Comparison of ENCODE assay signal across 8 cellular contexts in genomic region chr20:11891081-11891826, GRCh38. TPM values are rescaled to one million over a fixed set of nuclear protein-coding genes. Genes with fewer than 3 reads are reported as not detected.
DNase-seq lines count a peak whose midpoint lies in the region; ATAC-seq and TF ChIP-seq lines count a peak whose summit lies in the region.

No MANE protein-coding gene starts in this region.

- H3K36me3 Mint-ChIP-seq in T-helper 1 cell treated with Interleukin-12 subunit alpha and Interleukin-12 subunit beta and Interleukin-4 antibody, amounts not matched to agents 30 μg/mL and 1 μg/mL, for 36 hours (ENCODE audit: low read depth), result no peaks in the 10 kb centered on the region

- peak overlapping the region; percentile 83 for H3K4me3 Mint-ChIP-seq in T-helper 1 cell treated with Interleukin-12 subunit alpha and Interleukin-12 subunit beta and Interleukin-4 antibody, amounts not matched to agents 30 μg/mL and 1 μg/mL, for 36 hours

- H2AFZ ChIP-seq in IMR-90 (replicated peaks; ENCODE audit: low read length, poor library complexity), result peak overlapping the region; percentile 91

- H3K14ac ChIP-seq in IMR-90 (replicated peaks; ENCODE audit: low read depth, low read length), result peak overlapping the region; percentile 69

- H3K27ac ChIP-seq in IMR-90 (ENCODE audit: insufficient read depth, low read length) (peak overlapping the region; percentile 79), substantia nigra (ENCODE audit: low read depth, low read length, poor library complexity, severe bottlenecking) (peak overlapping the region; percentile 95)

- peak overlapping the region; percentile 65 for H2BK120ac ChIP-seq in IMR-90 (ENCODE audit: low read depth, low read length)

- no peak overlapping the region for H2AK5ac ChIP-seq in IMR-90 (ENCODE audit: low read depth, low read length)

- TF ChIP-seq CTCF in IMR-90 (conservative IDR thresholded peaks at IDR 0.05; ENCODE audit: low read depth, low read length), result no peak

- peak overlapping the region; percentile 77 for H2AK9ac ChIP-seq in IMR-90 (replicated peaks; ENCODE audit: low read depth, low read length, poor library complexity)

- TF ChIP-seq RAD21 in IMR-90 (IDR thresholded peaks at IDR 0.05; ENCODE audit: low read length), result no peak

- H3K4me1 Mint-ChIP-seq in T-helper 1 cell treated with Interleukin-12 subunit alpha and Interleukin-12 subunit beta and Interleukin-4 antibody, amounts not matched to agents 30 μg/mL and 1 μg/mL, for 36 hours (ENCODE audit: low read depth), result peaks cover 21% of the 10 kb centered on the region

- peak overlapping the region; percentile 80 for H3K4me2 ChIP-seq in IMR-90 (ENCODE audit: low read depth, low read length)

- H4K5ac ChIP-seq in IMR-90 (ENCODE audit: low read depth, low read length), result no peak overlapping the region; the same call in 1 of the 2 replicates

- H3K36me3 ChIP-seq in IMR-90 (ENCODE audit: control insufficient read depth, insufficient read depth, low read length) (no peaks in the 10 kb centered on the region), endocrine pancreas (ENCODE audit: control insufficient read depth, insufficient read depth, low read length) (no peaks in the 10 kb centered on the region)

- no peak overlapping the region for H2BK20ac ChIP-seq in IMR-90 (ENCODE audit: low read depth, low read length)

- H3K27me3 Mint-ChIP-seq in T-helper 1 cell treated with Interleukin-12 subunit alpha and Interleukin-12 subunit beta and Interleukin-4 antibody, amounts not matched to agents 30 μg/mL and 1 μg/mL, for 36 hours (ENCODE audit: low read depth), result peaks cover 23% of the 10 kb centered on the region

- POLR2A ChIA-PET in IMR-90 (lab: Charles Lee; ENCODE audit: unreplicated experiment), result no interaction called here

- TF ChIP-seq POLR2A in IMR-90 (IDR thresholded peaks at IDR 0.05; ENCODE audit: low read depth, low read length), result no peak

- no peaks in the 10 kb centered on the region for H3K27me3 ChIP-seq in IMR-90 (ENCODE audit: control insufficient read depth, insufficient read depth, low read length)
- no peaks in the 10 kb centered on the region for H3K27me3 ChIP-seq in endocrine pancreas (ENCODE audit: control insufficient read depth, insufficient read depth, low read length)

- H3K27ac Mint-ChIP-seq in T-helper 1 cell treated with Interleukin-12 subunit alpha and Interleukin-12 subunit beta and Interleukin-4 antibody, amounts not matched to agents 30 μg/mL and 1 μg/mL, for 36 hours, result peak overlapping the region; percentile 55

- H3K9ac ChIP-seq in IMR-90 (ENCODE audit: low read depth, low read length) (peak overlapping the region; percentile 61), endocrine pancreas (ENCODE audit: control insufficient read depth, insufficient read depth, low read length) (peak overlapping the region; percentile 13)

- 0% methylated on average over 12 of the region's 73 CpGs; no CpG with 5 or more reads in 1 of the 2 experiments for WGBS in IMR-90 (ENCODE audit: extremely low coverage in 2 of 2, insufficient read length in 1 of 2), 2 experiments

- peak overlapping the region; percentile 85 for H3K4me3 ChIP-seq in IMR-90 (ENCODE audit: insufficient read depth, low read depth, low read length)
- peak overlapping the region; percentile 88 for H3K4me3 ChIP-seq in endocrine pancreas (ENCODE audit: control insufficient read depth, insufficient read depth, low read length)

- H4K20me1 ChIP-seq in IMR-90 (ENCODE audit: insufficient read depth, low read length), result peaks cover 8% of the 10 kb centered on the region; the same call in 1 of the 2 replicates

- peak overlapping the region; percentile 56 for H3K56ac ChIP-seq in IMR-90 (ENCODE audit: extremely low read depth, insufficient read depth, low read length)

- CTCF ChIA-PET in IMR-90 (lab: Yijun Ruan, JAX), result no interaction called here

- dilution Hi-C loops in IMR-90 (cut with HindIII; ENCODE audit: low sequenced_read_pairs, unreplicated experiment), result no loop called here

- peak overlapping the region; percentile 84 for H2BK5ac ChIP-seq in IMR-90 (ENCODE audit: low read depth, low read length, poor library complexity, severe bottlenecking)

- H3K9me3 ChIP-seq in IMR-90 (ENCODE audit: control insufficient read depth, insufficient read depth, low read length), result no peaks in the 10 kb centered on the region
- no peaks in the 10 kb centered on the region for H3K9me3 ChIP-seq in endocrine pancreas (ENCODE audit: control insufficient read depth, low read length)

- H3K18ac ChIP-seq in IMR-90 (ENCODE audit: low read depth, low read length), result peak overlapping the region; percentile 61

- H3K4me1 ChIP-seq in IMR-90 (ENCODE audit: control insufficient read depth, insufficient read depth, low read length) (peaks cover 6% of the 10 kb centered on the region; the same call in 1 of the 2 replicates), endocrine pancreas (ENCODE audit: control insufficient read depth, insufficient read depth, low read length) (peaks cover 8% of the 10 kb centered on the region)

- no peaks in the 10 kb centered on the region for H3K9me3 Mint-ChIP-seq in T-helper 1 cell treated with Interleukin-12 subunit alpha and Interleukin-12 subunit beta and Interleukin-4 antibody, amounts not matched to agents 30 μg/mL and 1 μg/mL, for 36 hours

- peaks cover 12 to 36% of the 10 kb centered on the region in 2 experiments for H3K79me1 ChIP-seq in IMR-90 (ENCODE audit: low read depth in 1 of 2, low read length in 2 of 2)

- H4K8ac ChIP-seq in IMR-90 (ENCODE audit: low read depth in 2 of 2, low read length in 2 of 2), result peak overlapping the region in 1 of 2 experiments; percentile 53; a peak in 1 of 4 replicates

- DNase-seq in CMK (ENCODE audit: low read depth) (peak; percentile 31), IMR-90 (peak; percentile 34), medulla oblongata (ENCODE audit: extremely low spot score) (peak; percentile 84), substantia nigra (lab: John Stamatoyannopoulos, UW) (peak in 40 of 49 donors; percentile 36 to 80 (median 63))
- no peak for DNase-seq in NK-92 treated with Interleukin-12 subunit alpha and Interleukin-12 subunit beta, amount 100 ng/mL, for 24 hours (lab: John Stamatoyannopoulos, UW)

- H4K91ac ChIP-seq in IMR-90 (ENCODE audit: insufficient read depth, low read depth, low read length), result peak overlapping the region; percentile 60

- H2BK15ac ChIP-seq in IMR-90 (ENCODE audit: low read depth, low read length), result no peak overlapping the region

- intact Hi-C loops in IMR-90 (cut with micrococcal nuclease), result loop anchor here (1.0 to 10.0 kb wide), 4 partner anchors 39 to 175 kb away; no protein-coding TSS in a partner anchor

- peak overlapping the region; percentile 85 for H3K23ac ChIP-seq in IMR-90 (ENCODE audit: low read depth, low read length)

- peak overlapping the region; percentile 80 for H3K4ac ChIP-seq in IMR-90 (ENCODE audit: low read depth, low read length)

- peaks cover 9% of the 10 kb centered on the region for H3K9me1 ChIP-seq in IMR-90 (ENCODE audit: insufficient read depth, low read length)

- ATAC-seq in GM19467 (IDR thresholded peaks at IDR 0.05; ENCODE audit: unreplicated experiment), result peak; percentile 29
- peak; percentile 48 for ATAC-seq in IMR-90 (ENCODE audit: low read depth)

- BruUV-seq in IMR-90 (replicated peaks; lab: Mats Ljungman, UMichigan), result no TSS peak

- in situ Hi-C loops in IMR-90 (cut with MboI; ENCODE audit: low sequenced_read_pairs), result loop anchor here (10.0 kb wide), 1 partner anchor 76 kb away; no protein-coding TSS in a partner anchor

TF ChIP-seq in IMR-90, 13 proteins besides CTCF, POLR2A, EP300 and RAD21:
- TF ChIP-seq RCOR1 (IDR thresholded peaks at IDR 0.05; ENCODE audit: insufficient replicate concordance, low read length), result no peak
- 0 out of 2 replicates have a peak, but pooled peaks have one; percentile 35 for TF ChIP-seq MXI1 (IDR thresholded peaks at IDR 0.05; ENCODE audit: borderline replicate concordance, low read depth, low read length)
- TF ChIP-seq MAZ (IDR thresholded peaks at IDR 0.05; ENCODE audit: borderline replicate concordance, low read depth, low read length), result peak; percentile 35; the same call in 1 of the 2 replicates
TF ChIP-seq in IMR-90: peak in this region for 2.

RNA-seq across cellular contexts. Expression of gene BTBD3, which starts 26.4 kb away (rescaled TPM):
- 44.6 and 44.7 TPM in 2 replicates for total RNA-seq in IMR-90 (2012; rRNA removed)
- polyA plus RNA-seq in IMR-90 (2012; rRNA removed), result 21.2 and 22.7 TPM in 2 replicates
- 10.2 and 20.0 TPM in 2 replicates for polyA plus RNA-seq in IMR-90 (2012; cell fraction: cytosol; rRNA removed)
- polyA plus RNA-seq in IMR-90 (2012; cell fraction: nucleus; rRNA removed; ENCODE audit: low replicate concordance), result 22.0 and 45.5 TPM in 2 replicates
